8 cellular contexts compared by ENCODE assay signal in genomic region chr17:42518046-42518754, GRCh38. TPM values are rescaled to one million over a fixed set of nuclear protein-coding genes. Genes with fewer than 3 reads are reported as not detected.
DNase-seq lines count a peak whose midpoint lies in the region; ATAC-seq lines count a peak whose summit lies in the region.

No MANE protein-coding gene starts in this region.

- H3K4me1 ChIP-seq in duodenal mucosa (ENCODE audit: control insufficient read depth in 1 of 2, insufficient read depth in 2 of 2, low read length in 2 of 2) (peaks cover 45 to 66% of the 10 kb centered on the region in 2 donors), mucosa of stomach (ENCODE audit: control insufficient read depth, insufficient read depth, low read length) (peaks cover 64% of the 10 kb centered on the region)

- peaks cover 13 to 28% of the 10 kb centered on the region in 2 donors for H3K36me3 ChIP-seq in duodenal mucosa (ENCODE audit: control insufficient read depth in 1 of 2, insufficient read depth in 2 of 2, low read length in 2 of 2)
- peaks cover 4% of the 10 kb centered on the region for H3K36me3 ChIP-seq in mucosa of stomach (ENCODE audit: control insufficient read depth, insufficient read depth, low read length)

- peaks cover 31% of the 10 kb centered on the region for H3K27me3 Mint-ChIP-seq in activated CD4-positive, alpha-beta memory T cell treated with anti-CD3 and anti-CD28 coated beads, Interleukin-2, amount 10 ng/mL, durations not matched to agents 7 days and 5 days

- H3K4me3 Mint-ChIP-seq in activated CD4-positive, alpha-beta memory T cell treated with anti-CD3 and anti-CD28 coated beads, Interleukin-2, amount 10 ng/mL, durations not matched to agents 7 days and 5 days = no peak overlapping the region

- H3K27me3 ChIP-seq in duodenal mucosa (ENCODE audit: control insufficient read depth in 1 of 2, insufficient read depth in 2 of 2, low read length in 2 of 2) = no peaks in the 10 kb centered on the region
- H3K27me3 ChIP-seq in mucosa of stomach (ENCODE audit: control insufficient read depth, insufficient read depth, low read length) = no peaks in the 10 kb centered on the region

- H3K27ac Mint-ChIP-seq in activated CD4-positive, alpha-beta memory T cell treated with anti-CD3 and anti-CD28 coated beads, Interleukin-2, amount 10 ng/mL, durations not matched to agents 7 days and 5 days = no peak overlapping the region

- peak overlapping the region; percentile 89 for H3K27ac ChIP-seq in duodenal mucosa (ENCODE audit: low read depth, low read length)

- peak overlapping the region in 1 of 2 donors; percentile 11 for H3K4me3 ChIP-seq in duodenal mucosa (ENCODE audit: low read depth in 1 of 2, low read length in 2 of 2)
- H3K4me3 ChIP-seq in mucosa of stomach (ENCODE audit: low read length) = peak overlapping the region; percentile 24

- POLR2A ChIA-PET in activated CD4-positive, alpha-beta memory T cell treated with anti-CD3 and anti-CD28 coated beads, Interleukin-2, amount 10 ng/mL, durations not matched to agents 7 days and 5 days (lab: Charles Lee) = interaction anchor here (1.1 kb wide), 1 partner anchor 116 kb away, joined by 3 read pairs; no protein-coding TSS in a partner anchor

- H3K9ac ChIP-seq in duodenal mucosa (ENCODE audit: low read depth in 1 of 2, low read length in 2 of 2) = peak overlapping the region; percentile 40 to 64
- H3K9ac ChIP-seq in mucosa of stomach (ENCODE audit: low read length) = peak overlapping the region; percentile 58

- DNase-seq in AML-193 (lab: John Stamatoyannopoulos, UW) (peak; percentile 33 to 40), NCI-H524 treated with DMSO at 0.1 percent for 48 hours (lab: John Stamatoyannopoulos, UW) (peak; percentile 61), DMS114 treated with DMSO at 0.1 percent for 48 hours (lab: John Stamatoyannopoulos, UW; ENCODE audit: unreplicated experiment) (no peak)
- DNase-seq in activated naive CD4-positive, alpha-beta T cell treated with Interleukin-2 at 50 U/mL for 16 hours = no peak
- DNase-seq in activated CD4-positive, alpha-beta memory T cell treated with anti-CD3 and anti-CD28 coated beads, Interleukin-2, amount 10 ng/mL, durations not matched to agents 7 days and 5 days = no peak

- peaks cover 3% of the 10 kb centered on the region for H3K4me1 Mint-ChIP-seq in activated CD4-positive, alpha-beta memory T cell treated with anti-CD3 and anti-CD28 coated beads, Interleukin-2, amount 10 ng/mL, durations not matched to agents 7 days and 5 days

- ATAC-seq in HG03342 (IDR thresholded peaks at IDR 0.05; ENCODE audit: unreplicated experiment) = no peak

- no peaks in the 10 kb centered on the region for H3K36me3 Mint-ChIP-seq in activated CD4-positive, alpha-beta memory T cell treated with anti-CD3 and anti-CD28 coated beads, Interleukin-2, amount 10 ng/mL, durations not matched to agents 7 days and 5 days (ENCODE audit: low read depth)

- no peaks in the 10 kb centered on the region for H3K9me3 Mint-ChIP-seq in activated CD4-positive, alpha-beta memory T cell treated with anti-CD3 and anti-CD28 coated beads, Interleukin-2, amount 10 ng/mL, durations not matched to agents 7 days and 5 days

- no peaks in the 10 kb centered on the region for H3K9me3 ChIP-seq in duodenal mucosa (ENCODE audit: control insufficient read depth in 1 of 2, low read length in 2 of 2)
- H3K9me3 ChIP-seq in mucosa of stomach (ENCODE audit: control insufficient read depth, low read length) = no peaks in the 10 kb centered on the region

- CTCF ChIA-PET in activated CD4-positive, alpha-beta memory T cell treated with anti-CD3 and anti-CD28 coated beads, Interleukin-2, amount 10 ng/mL, durations not matched to agents 7 days and 5 days (lab: Charles Lee) = interaction anchor here (0.6 to 2.3 kb wide), 29 partner anchors 9 to 270 kb away, joined by 3 to 15 read pairs (median 3); partner anchors contain the start of genes CAVIN1, NAGLU and STAT3

RNA-seq across cellular contexts. Expression of gene NAGLU, which starts 17.8 kb away (rescaled TPM):
- 10 to 100 TPM; 15.9 to 17.5 TPM for total RNA-seq in activated CD4-positive, alpha-beta memory T cell treated with anti-CD3 and anti-CD28 coated beads, Interleukin-2, amount 10 ng/mL, durations not matched to agents 7 days and 5 days

RNA-seq across cellular contexts. Expression of gene HSD17B1, which starts 34.5 kb away (rescaled TPM):
- total RNA-seq in activated CD4-positive, alpha-beta memory T cell treated with anti-CD3 and anti-CD28 coated beads, Interleukin-2, amount 10 ng/mL, durations not matched to agents 7 days and 5 days = under 1 TPM; 0.73 to 0.76 TPM

RNA-seq across cellular contexts. Expression of gene COASY, which starts 43.7 kb away (rescaled TPM):
- total RNA-seq in activated CD4-positive, alpha-beta memory T cell treated with anti-CD3 and anti-CD28 coated beads, Interleukin-2, amount 10 ng/mL, durations not matched to agents 7 days and 5 days = 10 to 100 TPM; 80.1 to 84.3 TPM

RNA-seq across cellular contexts. Expression of gene MLX, which starts 48.7 kb away (rescaled TPM):
- total RNA-seq in activated CD4-positive, alpha-beta memory T cell treated with anti-CD3 and anti-CD28 coated beads, Interleukin-2, amount 10 ng/mL, durations not matched to agents 7 days and 5 days = 10 to 100 TPM; 52.2 to 53.8 TPM

RNA-seq across cellular contexts. Expression of gene PSMC3IP, which starts 59.3 kb away (rescaled TPM):
- total RNA-seq in activated CD4-positive, alpha-beta memory T cell treated with anti-CD3 and anti-CD28 coated beads, Interleukin-2, amount 10 ng/mL, durations not matched to agents 7 days and 5 days = 10 to 100 TPM; 14.7 to 16.1 TPM

Comparison
In these comparisons a context has a peak if more than half of its experiments do, and no peak if none do; other contexts are left out.
1. DNase-seq: peak in AML-193 (2 of 2) and NCI-H524 treated with DMSO at 0.1 percent for 48 hours (single experiment); none in activated naive CD4-positive, alpha-beta T cell treated with Interleukin-2 at 50 U/mL for 16 hours (single experiment), DMS114 treated with DMSO at 0.1 percent for 48 hours (single experiment) and activated CD4-positive, alpha-beta memory T cell treated with anti-CD3 and anti-CD28 coated beads, Interleukin-2, amount 10 ng/mL, durations not matched to agents 7 days and 5 days (single experiment).